ENCODE assay signal across 25 cellular contexts in genomic region chr5:109750407-109750806, GRCh38.
A peak's percentile ranks its signal among the peaks of the same experiment; 100 is the strongest.
DNase-seq lines count a peak whose midpoint lies in the region; ATAC-seq and FAIRE-seq lines count a peak whose summit lies in the region.
"Had no signal": no experiment of that assay in that cellular context is flagged by ENCODE, and none has a peak within 500 bp of the region (broad histone marks: within the 10 kb centered on the region; RNA-seq: fewer than 3 reads in every experiment).

No MANE protein-coding gene starts in this region.

- H3K27me3 Mint-ChIP-seq in activated T-cell treated with anti-CD3 and anti-CD28 coated beads, Interleukin-2, amount 50 U/mL, for 72 hours (ENCODE audit: low read depth) = no peaks in the 10 kb centered on the region
- no peaks in the 10 kb centered on the region for H3K27me3 Mint-ChIP-seq in central memory CD8-positive, alpha-beta T cell
- H3K27me3 Mint-ChIP-seq: CD4-positive, CD25-positive, alpha-beta regulatory T cell had no signal

- H3K4me3 ChIP-seq in small intestine (ENCODE audit: low read depth in 1 of 2, low read length in 2 of 2) = no peak overlapping the region

- H3K4me3 Mint-ChIP-seq in activated T-cell treated with anti-CD3 and anti-CD28 coated beads, Interleukin-2, amount 50 U/mL, for 72 hours = no peak overlapping the region
- H3K4me3 Mint-ChIP-seq in central memory CD8-positive, alpha-beta T cell = no peak overlapping the region
- H3K4me3 Mint-ChIP-seq: CD4-positive, CD25-positive, alpha-beta regulatory T cell had no signal

- H3K27me3 ChIP-seq in small intestine (ENCODE audit: control insufficient read depth in 2 of 2, insufficient read depth in 2 of 2, low read length in 2 of 2) = no peaks in the 10 kb centered on the region

- H3K36me3 Mint-ChIP-seq in activated T-cell treated with anti-CD3 and anti-CD28 coated beads, Interleukin-2, amount 50 U/mL, for 72 hours (ENCODE audit: insufficient read depth in 2 of 2) = peaks cover 0 to 5% of the 10 kb centered on the region in 2 donors
- peaks cover 4% of the 10 kb centered on the region for H3K36me3 Mint-ChIP-seq in central memory CD8-positive, alpha-beta T cell (ENCODE audit: insufficient read depth)

- H3K27ac ChIP-seq in small intestine (ENCODE audit: low read depth in 1 of 2, low read length in 1 of 2) = no peak overlapping the region
- H3K27ac ChIP-seq: HL-60 had no signal

- ATAC-seq in activated T-cell treated with anti-CD3 and anti-CD28 coated beads, Interleukin-2, amount 50 U/mL, for 72 hours (replicated peaks in 1 of 2) = no peak
- no peak for ATAC-seq in central memory CD8-positive, alpha-beta T cell (replicated peaks; ENCODE audit: extremely low read depth, poor library complexity, severe bottlenecking)
- ATAC-seq: HCT116, PC-3, SK-N-SH treated with all-trans-retinoic acid at 6 μM for 48 hours had no signal

- FAIRE-seq in small intestine (lab: Jason Lieb, UNC) = peak; percentile 5
- FAIRE-seq: GM18507 had no signal

- H3K27ac Mint-ChIP-seq in activated T-cell treated with anti-CD3 and anti-CD28 coated beads, Interleukin-2, amount 50 U/mL, for 72 hours = peak overlapping the region; percentile 9
- H3K27ac Mint-ChIP-seq in central memory CD8-positive, alpha-beta T cell (ENCODE audit: low read depth) = peak overlapping the region; percentile 60

- no peaks in the 10 kb centered on the region for H3K4me1 ChIP-seq in small intestine (ENCODE audit: control insufficient read depth in 2 of 2, insufficient read depth in 1 of 2, low read depth in 1 of 2, low read length in 1 of 2)

- DNase-seq in activated T-cell treated with anti-CD3 and anti-CD28 coated beads, Interleukin-2, amount 50 U/mL, for 72 hours = no peak
- DNase-seq in activated T-cell treated with anti-CD3 and anti-CD28 coated beads, Interleukin-2, amount 50 U/mL, for 1 hour = no peak
- peak; percentile 7 for DNase-seq in HCEC 1CT
- DNase-seq in central memory CD8-positive, alpha-beta T cell (ENCODE audit: low spot score in 2 of 2) = no peak
- no peak for DNase-seq in small intestine
- DNase-seq in H4 (ENCODE audit: low spot score) = no peak
- no peak for DNase-seq in DMS79 (lab: John Stamatoyannopoulos, UW)
- DNase-seq: 8988T; ACHN; CD4-positive, CD25-positive, alpha-beta regulatory T cell; DMS153; GOT3; Karpas-422; NCI-H1105 treated with DMSO at 0.1 percent for 48 hours; NCI-H146; NCI-H1930; NCI-H2107; NCI-H524 treated with DMSO at 0.1 percent for 48 hours; NCI-H774; NK-92 treated with Interleukin-12 subunit alpha and Interleukin-12 subunit beta, amount 100 ng/mL, for 24 hours; PC-3 had no signal

- peaks cover 3 to 8% of the 10 kb centered on the region in 2 donors for H3K9me3 Mint-ChIP-seq in activated T-cell treated with anti-CD3 and anti-CD28 coated beads, Interleukin-2, amount 50 U/mL, for 72 hours
- no peaks in the 10 kb centered on the region for H3K9me3 Mint-ChIP-seq in central memory CD8-positive, alpha-beta T cell
- H3K9me3 Mint-ChIP-seq: CD4-positive, CD25-positive, alpha-beta regulatory T cell had no signal

- no peaks in the 10 kb centered on the region for H3K9me3 ChIP-seq in small intestine (ENCODE audit: control insufficient read depth, low read depth)

- H3K4me1 Mint-ChIP-seq in activated T-cell treated with anti-CD3 and anti-CD28 coated beads, Interleukin-2, amount 50 U/mL, for 72 hours (ENCODE audit: low read depth) = peaks cover 25% of the 10 kb centered on the region
- peaks cover 51% of the 10 kb centered on the region for H3K4me1 Mint-ChIP-seq in central memory CD8-positive, alpha-beta T cell

- no peaks in the 10 kb centered on the region for H3K36me3 ChIP-seq in small intestine (ENCODE audit: control insufficient read depth in 2 of 2, insufficient read depth in 2 of 2, low read length in 2 of 2)
